Comparison of ENCODE assay signal across 1 cellular context in genomic region chr13:97492257-97492656, GRCh38.
TF ChIP-seq lines count a peak whose summit lies in the region.

No MANE protein-coding gene starts in this region.

TF ChIP-seq in HepG2, 621 proteins besides CTCF, POLR2A, EP300 and RAD21 (continued from another document and continues in another):
- TF ChIP-seq NR1H2 (CRISPR knock-in tag; IDR thresholded peaks at IDR 0.05; ENCODE audit: borderline replicate concordance, low read depth) (no peak), ZUFSP (CRISPR knock-in tag; IDR thresholded peaks at IDR 0.05; ENCODE audit: borderline replicate concordance) (no peak), SOX13 (IDR thresholded peaks at IDR 0.05) (peak; percentile 46; the same call in 1 of the 2 replicates), SOX13 (CRISPR knock-in tag; conservative IDR thresholded peaks at IDR 0.05 in 1 of 2, IDR thresholded peaks at IDR 0.05 in 1 of 2) (peak in 1 of 2 experiments; percentile 71; a peak in 1 of 4 replicates), ZMAT5 (CRISPR knock-in tag; IDR thresholded peaks at IDR 0.05; ENCODE audit: borderline replicate concordance, low read depth) (no peak), ZNF501 (CRISPR knock-in tag; IDR thresholded peaks at IDR 0.05) (no peak), ZNF431 (CRISPR knock-in tag; IDR thresholded peaks at IDR 0.05; ENCODE audit: borderline replicate concordance, low read depth) (no peak), POGK (CRISPR knock-in tag; conservative IDR thresholded peaks at IDR 0.05) (no peak), PRDM10 (CRISPR knock-in tag; IDR thresholded peaks at IDR 0.05; ENCODE audit: low read depth) (no peak), ZNF124 (CRISPR knock-in tag; IDR thresholded peaks at IDR 0.05) (no peak), GABPA (IDR thresholded peaks at IDR 0.05; ENCODE audit: low read depth, low read length) (no peak), GABPA (CRISPR knock-in tag; IDR thresholded peaks at IDR 0.05; ENCODE audit: low read depth) (peak; percentile 55; the same call in 1 of the 2 replicates), ZNF383 (CRISPR knock-in tag; IDR thresholded peaks at IDR 0.05; ENCODE audit: borderline replicate concordance) (no peak), ARNTL (CRISPR knock-in tag; IDR thresholded peaks at IDR 0.05) (no peak), ETV5 (CRISPR knock-in tag; IDR thresholded peaks at IDR 0.05; ENCODE audit: borderline replicate concordance) (peak; percentile 33; the same call in 1 of the 2 replicates), THAP7 (CRISPR knock-in tag; IDR thresholded peaks at IDR 0.05) (no peak), FUBP1 (CRISPR knock-in tag; IDR thresholded peaks at IDR 0.05; ENCODE audit: borderline replicate concordance) (no peak), TCF7 (IDR thresholded peaks at IDR 0.05; ENCODE audit: low read depth) (0 out of 2 replicates have a peak, but pooled peaks have one; percentile 31), AHDC1 (CRISPR knock-in tag; IDR thresholded peaks at IDR 0.05; ENCODE audit: borderline replicate concordance) (0 out of 2 replicates have a peak, but pooled peaks have one; percentile 20), HHEX (CRISPR knock-in tag; IDR thresholded peaks at IDR 0.05) (no peak), ZNF788 (CRISPR knock-in tag; IDR thresholded peaks at IDR 0.05; ENCODE audit: borderline replicate concordance) (no peak), NFE2L1 (CRISPR knock-in tag; IDR thresholded peaks at IDR 0.05; ENCODE audit: borderline replicate concordance) (no peak), RXRB (CRISPR knock-in tag; IDR thresholded peaks at IDR 0.05; ENCODE audit: borderline replicate concordance) (0 out of 2 replicates have a peak, but pooled peaks have one; percentile 16), HDAC2 (CRISPR knock-in tag; IDR thresholded peaks at IDR 0.05) (0 out of 2 replicates have a peak, but pooled peaks have one; percentile 19), ARID5B (CRISPR knock-in tag; IDR thresholded peaks at IDR 0.05) (peak; percentile 37; the same call in 1 of the 2 replicates), MEIS2 (CRISPR knock-in tag; IDR thresholded peaks at IDR 0.05) (no peak), CBX1 (IDR thresholded peaks at IDR 0.05; ENCODE audit: low read depth) (no peak), PRMT3 (CRISPR knock-in tag; IDR thresholded peaks at IDR 0.05; ENCODE audit: borderline replicate concordance, low read depth) (no peak), JDP2 (CRISPR knock-in tag; IDR thresholded peaks at IDR 0.05; ENCODE audit: borderline replicate concordance) (no peak), NR2F6 (IDR thresholded peaks at IDR 0.05) (peak; percentile 40; the same call in 1 of the 2 replicates), NR2F6 (CRISPR knock-in tag; IDR thresholded peaks at IDR 0.05) (no peak; the same call in 1 of the 2 replicates), CEBPG (CRISPR knock-in tag; IDR thresholded peaks at IDR 0.05) (no peak), SP4 (CRISPR knock-in tag; IDR thresholded peaks at IDR 0.05) (no peak), FOXP4 (CRISPR knock-in tag; IDR thresholded peaks at IDR 0.05) (peak; percentile 34; the same call in 1 of the 2 replicates)
